ENCODE assay signal across 8 cellular contexts in genomic region chr1:212950243-212951057, GRCh38. TPM values are rescaled to one million over a fixed set of nuclear protein-coding genes. Genes with fewer than 3 reads are reported as not detected.
A peak's percentile ranks its signal among the peaks of the same experiment; 100 is the strongest.
DNase-seq lines count a peak whose midpoint lies in the region; ATAC-seq, FAIRE-seq and TF ChIP-seq lines count a peak whose summit lies in the region.

TSS of gene VASH2 (plus strand) at chr1:212950541. CDS start at chr1:212951543, 1,002 bp downstream.

- TF ChIP-seq CTCF in LNCaP clone FGC (IDR thresholded peaks at IDR 0.05; ENCODE audit: control insufficient read depth, extremely low read depth, insufficient read depth): no peak
- no peak for TF ChIP-seq CTCF in SK-N-SH (IDR thresholded peaks at IDR 0.05)
- TF ChIP-seq CTCF in right atrium auricular region (IDR thresholded peaks at IDR 0.05): no peak
- TF ChIP-seq CTCF in prostate gland (IDR thresholded peaks at IDR 0.05): no peak

- peak within 1 kb of the TSS; percentile 73 for H3K4me3 ChIP-seq in GM23248
- H3K4me3 ChIP-seq in LNCaP clone FGC (ENCODE audit: low read depth, low read length): peak within 1 kb of the TSS; percentile 72
- H3K4me3 ChIP-seq in SK-N-SH (ENCODE audit: low read depth in 2 of 2, low read length in 1 of 2): peak within 1 kb of the TSS; percentile 60 to 83
- peak within 1 kb of the TSS; percentile 78 for H3K4me3 ChIP-seq in adipocyte (ENCODE audit: low read length)
- H3K4me3 ChIP-seq in right atrium auricular region: peak within 1 kb of the TSS; percentile 51 to 55
- H3K4me3 ChIP-seq in prostate gland: peak within 1 kb of the TSS; percentile 41 to 42
- peak within 1 kb of the TSS; percentile 60 to 74 for H3K4me3 ChIP-seq in aorta (ENCODE audit: low read length in 2 of 2)

- TF ChIP-seq RAD21 in SK-N-SH (IDR thresholded peaks at IDR 0.05; ENCODE audit: low read length): no peak

- no peaks in the 10 kb centered on the region for H3K79me2 ChIP-seq in GM23248 (ENCODE audit: insufficient read depth)
- H3K79me2 ChIP-seq in SK-N-SH (ENCODE audit: insufficient read depth): no peaks in the 10 kb centered on the region

- peak; percentile 96 for ATAC-seq in aorta (ENCODE audit: low FRiP score)

- in situ Hi-C loops in GM23248 (cut with MboI): no loop called here

- H3K4me1 ChIP-seq in GM23248 (ENCODE audit: insufficient read depth): 0 out of 2 replicates have a peak, but pooled peaks cover 3% of the 10 kb centered on the region
- peaks cover 0 to 16% of the 10 kb centered on the region in 2 experiments; a peak in 1 of 4 replicates for H3K4me1 ChIP-seq in SK-N-SH (ENCODE audit: control insufficient read depth in 1 of 2, insufficient read depth in 2 of 2, low read depth in 1 of 2, low read length in 1 of 2)
- H3K4me1 ChIP-seq in adipocyte (ENCODE audit: control insufficient read depth, insufficient read depth, low read length): peaks cover 18% of the 10 kb centered on the region
- peaks cover 0 to 15% of the 10 kb centered on the region in 2 donors for H3K4me1 ChIP-seq in right atrium auricular region
- no peaks in the 10 kb centered on the region for H3K4me1 ChIP-seq in prostate gland (replicated peaks)
- H3K4me1 ChIP-seq in aorta (ENCODE audit: control insufficient read depth in 1 of 2, insufficient read depth in 2 of 2, low read length in 2 of 2): no peaks in the 10 kb centered on the region

- H3K9me3 ChIP-seq in GM23248 (ENCODE audit: low read depth): no peaks in the 10 kb centered on the region
- H3K9me3 ChIP-seq in SK-N-SH: no peaks in the 10 kb centered on the region
- H3K9me3 ChIP-seq in adipocyte (ENCODE audit: control insufficient read depth, low read length): peaks cover 5% of the 10 kb centered on the region
- no peaks in the 10 kb centered on the region for H3K9me3 ChIP-seq in right atrium auricular region
- no peaks in the 10 kb centered on the region for H3K9me3 ChIP-seq in prostate gland
- H3K9me3 ChIP-seq in aorta (ENCODE audit: control insufficient read depth, low read length): no peaks in the 10 kb centered on the region

- H3K9ac ChIP-seq in GM23248 (no peak within 1 kb of the TSS), SK-N-SH (peak within 1 kb of the TSS; percentile 38; the same call in 1 of the 2 replicates), adipocyte (ENCODE audit: low read length) (no peak within 1 kb of the TSS)

- intact Hi-C loops in prostate gland (cut with DNase I): no loop called here
- intact Hi-C loops in aorta (cut with DNase I): no loop called here

- no peaks in the 10 kb centered on the region for H3K36me3 ChIP-seq in GM23248 (ENCODE audit: low read depth)
- no peaks in the 10 kb centered on the region for H3K36me3 ChIP-seq in SK-N-SH (replicated peaks in 1 of 2; ENCODE audit: control insufficient read depth in 1 of 2, insufficient read depth in 2 of 2, low read length in 1 of 2)
- no peaks in the 10 kb centered on the region for H3K36me3 ChIP-seq in adipocyte (ENCODE audit: control insufficient read depth, insufficient read depth, low read length, severe bottlenecking)
- H3K36me3 ChIP-seq in right atrium auricular region: no peaks in the 10 kb centered on the region
- H3K36me3 ChIP-seq in prostate gland: no peaks in the 10 kb centered on the region
- no peaks in the 10 kb centered on the region for H3K36me3 ChIP-seq in aorta (ENCODE audit: control insufficient read depth in 1 of 2, insufficient read depth in 2 of 2, low read length in 1 of 2)

- no peak for TF ChIP-seq EP300 in SK-N-SH (IDR thresholded peaks at IDR 0.05; ENCODE audit: borderline replicate concordance in 1 of 2, low read depth in 1 of 2, low read length in 1 of 2)

- H3F3A ChIP-seq in GM23248 (ENCODE audit: insufficient read depth): no peaks in the 10 kb centered on the region
- no peaks in the 10 kb centered on the region for H3F3A ChIP-seq in SK-N-SH (replicated peaks; ENCODE audit: insufficient read depth)

- H3K9me2 ChIP-seq in GM23248 (ENCODE audit: insufficient read depth) (no peaks in the 10 kb centered on the region), SK-N-SH (no peaks in the 10 kb centered on the region)

- DNase-seq in GM23248: peak; percentile 79
- DNase-seq in LNCaP clone FGC (ENCODE audit: low read depth): peak; percentile 47
- peak; percentile 97 for DNase-seq in SK-N-SH
- peak; percentile 96 for DNase-seq in adipocyte (ENCODE audit: low read depth)
- peak; percentile 89 for DNase-seq in right atrium auricular region (ENCODE audit: low spot score)
- DNase-seq in prostate gland (ENCODE audit: low spot score): peak; percentile 89
- DNase-seq in aorta: peak; percentile 87 to 94

- FAIRE-seq in G401.6 (lab: Jason Lieb, UNC): peak; percentile 90

- H2AFZ ChIP-seq in GM23248 (peak within 1 kb of the TSS; percentile 81), SK-N-SH (ENCODE audit: low read depth) (peak within 1 kb of the TSS; percentile 100)

- H3K4me2 ChIP-seq in GM23248 (ENCODE audit: unreplicated experiment): peak within 1 kb of the TSS; percentile 78
- H3K4me2 ChIP-seq in SK-N-SH: peak within 1 kb of the TSS; percentile 100

- TF ChIP-seq POLR2A in prostate gland (IDR thresholded peaks at IDR 0.05): peak; percentile 22

- H3K27me3 ChIP-seq in GM23248 (replicated peaks; ENCODE audit: insufficient read depth) (peaks cover 53% of the 10 kb centered on the region), SK-N-SH (ENCODE audit: insufficient read depth) (no peaks in the 10 kb centered on the region), adipocyte (replicated peaks; ENCODE audit: control insufficient read depth, insufficient read depth, low read length) (peaks cover 49% of the 10 kb centered on the region), right atrium auricular region (no peaks in the 10 kb centered on the region), prostate gland (replicated peaks; ENCODE audit: insufficient read depth) (no peaks in the 10 kb centered on the region), aorta (ENCODE audit: control insufficient read depth in 1 of 2, insufficient read depth in 2 of 2, low read length in 1 of 2) (no peaks in the 10 kb centered on the region)

- POLR2A ChIA-PET in SK-N-SH (lab: Yijun Ruan, JAX): interaction anchor here (1.1 to 1.2 kb wide), 2 partner anchors 17 to 92 kb away, joined by 3 read pairs; partner anchors contain the start of gene FLVCR1

- no peak within 1 kb of the TSS for H3K27ac ChIP-seq in GM23248
- 0 out of 4 replicates have a peak within 1 kb of the TSS, but pooled peaks of 1 of the 2 experiments have one; percentile 39 for H3K27ac ChIP-seq in SK-N-SH (ENCODE audit: low read depth in 2 of 2, low read length in 1 of 2)
- H3K27ac ChIP-seq in right atrium auricular region: peak within 1 kb of the TSS in 1 of 2 donors; percentile 15
- peak within 1 kb of the TSS in 1 of 2 donors; percentile 36 for H3K27ac ChIP-seq in prostate gland
- H3K27ac ChIP-seq in aorta (ENCODE audit: low read depth in 1 of 2, low read length in 2 of 2): no peak within 1 kb of the TSS

- H4K20me1 ChIP-seq in GM23248 (ENCODE audit: insufficient read depth) (no peaks in the 10 kb centered on the region), SK-N-SH (ENCODE audit: insufficient read depth) (no peaks in the 10 kb centered on the region)

- CTCF ChIA-PET in SK-N-SH (lab: Yijun Ruan, JAX): interaction anchor here (1.1 to 1.9 kb wide), 2 partner anchors 17 to 474 kb away, joined by 3 to 6 read pairs; no protein-coding TSS in a partner anchor

- 1 to 2% methylated on average over 49 to 50 of the region's 59 CpGs for WGBS in GM23248 (ENCODE audit: low coverage in 1 of 2, low lambda C conversion rate in 2 of 2, missing lambda C conversion rate in 2 of 2), 2 experiments
- WGBS in SK-N-SH (ENCODE audit: low lambda C conversion rate): 0% methylated on average over 9 of the region's 59 CpGs
- under 1% methylated on average over 44 of the region's 59 CpGs for WGBS in prostate gland
- 0% methylated on average over 49 to 59 of the region's 59 CpGs for WGBS in aorta, 2 donors

TF ChIP-seq in SK-N-SH, 30 proteins besides CTCF, POLR2A, EP300 and RAD21 (continues in another document):
- TF ChIP-seq NRF1 (IDR thresholded peaks at IDR 0.05; ENCODE audit: low read depth, low read length) (no peak), MXI1 (IDR thresholded peaks at IDR 0.05; ENCODE audit: low read depth, low read length) (peak; percentile 37), MEF2A (IDR thresholded peaks at IDR 0.05; ENCODE audit: borderline replicate concordance, low read depth) (no peak), RFX5 (IDR thresholded peaks at IDR 0.05; ENCODE audit: low read length) (no peak; the same call in 1 of the 2 replicates), ZBTB33 (IDR thresholded peaks at IDR 0.05; ENCODE audit: borderline replicate concordance, low read depth) (no peak), TCF12 (IDR thresholded peaks at IDR 0.05) (no peak)
- TF ChIP-seq, protein P1, sequence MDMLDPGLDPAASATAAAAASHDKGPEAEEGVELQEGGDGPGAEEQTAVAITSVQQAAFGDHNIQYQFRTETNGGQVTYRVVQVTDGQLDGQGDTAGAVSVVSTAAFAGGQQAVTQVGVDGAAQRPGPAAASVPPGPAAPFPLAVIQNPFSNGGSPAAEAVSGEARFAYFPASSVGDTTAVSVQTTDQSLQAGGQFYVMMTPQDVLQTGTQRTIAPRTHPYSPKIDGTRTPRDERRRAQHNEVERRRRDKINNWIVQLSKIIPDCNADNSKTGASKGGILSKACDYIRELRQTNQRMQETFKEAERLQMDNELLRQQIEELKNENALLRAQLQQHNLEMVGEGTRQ (IDR thresholded peaks at IDR 0.05; ENCODE audit: borderline replicate concordance, low read depth, low read length): no peak

RNA-seq across cellular contexts. Expression of gene VASH2, which starts in this region (rescaled TPM):
- total RNA-seq in GM23248 (2014; rRNA removed; shearing (Covaris generic)): not detected in 2 replicates
- polyA plus RNA-seq in GM23248 (2016; fragmentation: Nextera tagmentation; extraction: Ambion mirVana) (0.06 and 0.19 TPM in 2 replicates), SK-N-SH (2012; rRNA removed) (0.41 and 0.55 TPM in 2 replicates), aorta (under 1 TPM; 0.26 to 0.38 TPM)
- 0.50 and 0.80 TPM in 2 replicates for polyA plus RNA-seq in SK-N-SH (2012; cell fraction: cytosol; rRNA removed)
- polyA plus RNA-seq in SK-N-SH (2012; cell fraction: nucleus; rRNA removed): 0.69 and 1.2 TPM in 2 replicates
- total RNA-seq in right atrium auricular region (under 1 TPM; 0.47 to 0.82 TPM), prostate gland (1 to 10 TPM; 2.6 to 2.7 TPM), aorta (1 to 10 TPM in 1 of 2 donors, under 1 TPM in 1; 0.29 to 1.8 TPM)

Comparison
In these comparisons a context has a peak if more than half of its experiments do, and no peak if none do; other contexts are left out.
1. Peak in DNase-seq, H3K4me3 ChIP-seq and H3K4me2 ChIP-seq in GM23248; RNA of the gene not detected or under 1 TPM.
2. Peak in DNase-seq and H3K4me3 ChIP-seq in right atrium auricular region; RNA of the gene not detected or under 1 TPM.
3. DNase-seq: peak in every context shown above with its lines; median percentile 97 in SK-N-SH; 96 in adipocyte; 90 in aorta; 89 in right atrium auricular region; 89 in prostate gland; 79 in GM23248; 47 in LNCaP clone FGC.